7 cellular contexts compared by ENCODE assay signal in genomic region chr7:116500071-116500853, GRCh38. TPM values are rescaled to one million over a fixed set of nuclear protein-coding genes. Genes with fewer than 3 reads are reported as not detected.
A peak's percentile ranks its signal among the peaks of the same experiment; 100 is the strongest.
DNase-seq lines count a peak whose midpoint lies in the region; ATAC-seq and TF ChIP-seq lines count a peak whose summit lies in the region.

No MANE protein-coding gene starts in this region.

- DNase-seq in activated T-cell treated with anti-CD3 and anti-CD28 coated beads for 4 hours (peak; percentile 11), fibroblast of mammary gland (ENCODE audit: low read depth) (peak; percentile 45), BE2C (no peak)

- peak overlapping the region in 2 of 3 experiments; percentile 50 to 73 for H3K27ac Mint-ChIP-seq in nephron

- H3K4me1 ChIP-seq in BE2C, result no peaks in the 10 kb centered on the region

- peaks cover 3% of the 10 kb centered on the region for H3K36me3 Mint-ChIP-seq in nephron (ENCODE audit: low read depth)

- peaks cover 2% of the 10 kb centered on the region for H3K9me3 Mint-ChIP-seq in nephron

- H3K4me1 Mint-ChIP-seq in nephron, result peaks cover 6% of the 10 kb centered on the region

- peak; percentile 54 for ATAC-seq in GM19372 (IDR thresholded peaks at IDR 0.05; ENCODE audit: low read depth, unreplicated experiment)
- peak; percentile 72 for ATAC-seq in HG03442 (IDR thresholded peaks at IDR 0.05; ENCODE audit: unreplicated experiment)
- ATAC-seq in GM18861 (IDR thresholded peaks at IDR 0.05; ENCODE audit: unreplicated experiment), result no peak

- peaks cover 55% of the 10 kb centered on the region for H3K27me3 Mint-ChIP-seq in nephron (ENCODE audit: low read depth)

- H3K4me3 ChIP-seq in fibroblast of mammary gland (ENCODE audit: control insufficient read depth, low read depth, low read length) (peak overlapping the region; percentile 91), BE2C (ENCODE audit: low read depth, low read length) (no peak overlapping the region)

- H3K4me3 Mint-ChIP-seq in nephron, result peak overlapping the region; percentile 86 to 88 (median 86)

- H3K27me3 ChIP-seq in BE2C, result peaks cover 27% of the 10 kb centered on the region

- TF ChIP-seq CTCF in fibroblast of mammary gland (conservative IDR thresholded peaks at IDR 0.05; ENCODE audit: control insufficient read depth, insufficient read depth, low read depth, low read length) (no peak), nephron (IDR thresholded peaks at IDR 0.05; ENCODE audit: unreplicated experiment in 3 of 3) (no peak), BE2C (IDR thresholded peaks at IDR 0.05; ENCODE audit: low read depth, low read length) (no peak)

- H3K9me3 ChIP-seq in BE2C, result no peaks in the 10 kb centered on the region

- H3K36me3 ChIP-seq in BE2C, result no peaks in the 10 kb centered on the region

RNA-seq across cellular contexts. Expression of gene CAV2, which starts 0.7 kb away (rescaled TPM):
- polyA plus RNA-seq in BE2C (2012; ENCODE audit: insufficient read depth, insufficient read length, low read depth), result not detected

RNA-seq across cellular contexts. Expression of gene CAV1, which starts 24.6 kb away (rescaled TPM):
- not detected for polyA plus RNA-seq in BE2C (2012; ENCODE audit: insufficient read depth, insufficient read length, low read depth)
